Comparison of ENCODE assay signal across 31 cellular contexts in the genomic region with DNA sequence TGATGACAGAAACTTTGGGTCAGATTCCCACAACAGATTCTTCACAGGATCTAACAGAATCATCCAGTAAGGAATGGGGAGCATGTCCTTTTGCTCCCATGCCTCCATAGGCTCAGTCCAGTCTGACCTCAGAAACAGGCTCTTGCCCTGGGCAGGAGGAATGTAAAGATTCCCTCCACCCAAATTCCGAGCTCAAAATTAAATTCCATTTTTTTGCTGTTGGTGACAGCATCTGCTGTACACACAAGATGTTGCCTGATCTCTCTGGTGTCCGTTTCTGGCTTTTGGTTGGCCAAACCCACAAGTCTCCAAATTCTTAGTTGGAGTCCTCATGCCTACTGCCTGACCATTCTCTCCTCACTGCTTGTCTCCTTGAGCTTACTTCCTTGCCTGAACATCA.
"Had no signal": no experiment of that assay in that cellular context is flagged by ENCODE, and none has a peak within 500 bp of the region (broad histone marks: within the 10 kb centered on the region; RNA-seq: fewer than 3 reads in every experiment).

No MANE protein-coding gene starts in this region.

- H3K27ac ChIP-seq: brain microvascular endothelial cell, coronary artery, dorsolateral prefrontal cortex, esophagus muscularis mucosa, foreskin keratinocyte, gastrocnemius medialis, WERI-Rb-1 had no signal

- H3K9me3 ChIP-seq: esophagus muscularis mucosa, gastrocnemius medialis had no signal

- H3K27me3 ChIP-seq: brain microvascular endothelial cell, dorsolateral prefrontal cortex, esophagus muscularis mucosa, foreskin keratinocyte, gastrocnemius medialis had no signal

- H3K36me3 ChIP-seq: brain microvascular endothelial cell, esophagus muscularis mucosa, gastrocnemius medialis, WERI-Rb-1 had no signal

- H3K4me1 ChIP-seq: esophagus muscularis mucosa, gastrocnemius medialis had no signal

- DNase-seq: activated B cell treated with CpG ODN at 0.5 μM for 24 hours; activated CD4-positive, alpha-beta T cell treated with anti-CD3 and anti-CD28 coated beads for 48 hours; activated CD4-positive, alpha-beta T cell treated with anti-CD3 and anti-CD28 coated beads, Interleukin-2, amount 50 U/mL, for 1 hour; activated CD4-positive, alpha-beta T cell treated with anti-CD3 and anti-CD28 coated beads, Interleukin-2, amount 50 U/mL, for 48 hours; activated CD8-positive, alpha-beta memory T cell treated with anti-CD3 and anti-CD28 coated beads for 24 hours; activated CD8-positive, alpha-beta T cell treated with anti-CD3 and anti-CD28 coated beads for 36 hours; activated effector memory CD4-positive, alpha-beta T cell treated with Interleukin-2 at 50 U/mL for 16 hours; activated gamma-delta T cell treated with Interleukin-2 at 50 U/mL for 16 hours; activated naive CD4-positive, alpha-beta T cell treated with anti-CD3 and anti-CD28 coated beads, Interleukin-2, amount 50 U/mL, for 16 hours; activated naive CD4-positive, alpha-beta T cell treated with Interleukin-2 at 50 U/mL for 16 hours; activated T-cell treated with anti-CD3 and anti-CD28 coated beads, Interleukin-2, amount 50 U/mL, for 4 hours; amniotic stem cell; anterior cingulate cortex; brain microvascular endothelial cell; dorsolateral prefrontal cortex; effector CD4-positive, alpha-beta T cell; effector memory CD8-positive, alpha-beta T cell; erythroblast; foreskin keratinocyte; gastrocnemius medialis; glutamatergic neuron; T-helper 1 cell; T-helper 17 cell; T1000; WERI-Rb-1 had no signal

- FAIRE-seq: astrocyte, bronchial epithelial cell had no signal

- ATAC-seq: activated CD4-positive, CD25-positive, alpha-beta regulatory T cell treated with anti-CD3 and anti-CD28 coated beads, Interleukin-2, amount 50 U/mL, for 24 hours; activated CD8-positive, alpha-beta T cell treated with anti-CD3 and anti-CD28 coated beads for 36 hours; activated T-cell treated with anti-CD3 and anti-CD28 coated beads, Interleukin-2, amount 50 U/mL, for 4 hours; activated T-helper 17 cell treated with anti-CD3 and anti-CD28 coated beads, Interleukin-2, amount 50 U/mL, for 72 hours; effector memory CD8-positive, alpha-beta T cell; foreskin keratinocyte; gastrocnemius medialis; T-helper 17 cell had no signal

- H3K4me3 ChIP-seq: coronary artery, dorsolateral prefrontal cortex, esophagus muscularis mucosa, gastrocnemius medialis had no signal
